ENCODE assay signal across 3 cellular contexts in genomic region chr16:2105291-2105690, GRCh38. TPM values are rescaled to one million over a fixed set of nuclear protein-coding genes. Genes with fewer than 3 reads are reported as not detected.
"Had no signal": no experiment of that assay in that cellular context is flagged by ENCODE, and none has a peak within 500 bp of the region (broad histone marks: within the 10 kb centered on the region; RNA-seq: fewer than 3 reads in every experiment).

No MANE protein-coding gene starts in this region.

RNA-seq across cellular contexts. Expression of gene RAB26, which starts 43.1 kb away (rescaled TPM):
- total RNA-seq: activated naive CD4-positive, alpha-beta T cell treated with anti-CD3 and anti-CD28 coated beads for 36 hours; activated T-cell treated with anti-CD3 and anti-CD28 coated beads, Interleukin-2, amount 50 U/mL, for 4 hours; ascending aorta had no signal
